Comparison of ENCODE assay signal across 1 cellular context in genomic region chr3:143002083-143002712, GRCh38.
TF ChIP-seq lines count a peak whose summit lies in the region.

No MANE protein-coding gene starts in this region.

TF ChIP-seq in H1, 55 proteins besides CTCF, POLR2A, EP300 and RAD21 (continued from another document):
- TF ChIP-seq MAX (IDR thresholded peaks at IDR 0.05): peak; percentile 13; the same call in 1 of the 2 replicates
- TF ChIP-seq, protein P1, sequence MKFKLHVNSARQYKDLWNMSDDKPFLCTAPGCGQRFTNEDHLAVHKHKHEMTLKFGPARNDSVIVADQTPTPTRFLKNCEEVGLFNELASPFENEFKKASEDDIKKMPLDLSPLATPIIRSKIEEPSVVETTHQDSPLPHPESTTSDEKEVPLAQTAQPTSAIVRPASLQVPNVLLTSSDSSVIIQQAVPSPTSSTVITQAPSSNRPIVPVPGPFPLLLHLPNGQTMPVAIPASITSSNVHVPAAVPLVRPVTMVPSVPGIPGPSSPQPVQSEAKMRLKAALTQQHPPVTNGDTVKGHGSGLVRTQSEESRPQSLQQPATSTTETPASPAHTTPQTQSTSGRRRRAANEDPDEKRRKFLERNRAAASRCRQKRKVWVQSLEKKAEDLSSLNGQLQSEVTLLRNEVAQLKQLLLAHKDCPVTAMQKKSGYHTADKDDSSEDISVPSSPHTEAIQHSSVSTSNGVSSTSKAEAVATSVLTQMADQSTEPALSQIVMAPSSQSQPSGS (IDR thresholded peaks at IDR 0.05; ENCODE audit: low read length): no peak
